Comparison of ENCODE assay signal across 1 cellular context in genomic region chr19:29811125-29812079, GRCh38.
A peak's percentile ranks its signal among the peaks of the same experiment; 100 is the strongest.
TF ChIP-seq lines count a peak whose summit lies in the region.

Gene CCNE1, plus strand, starts transcription at chr19:29811991. Its CDS starts 565 bp downstream, at chr19:29812556.

TF ChIP-seq in GM12878, 131 proteins besides CTCF, POLR2A, EP300 and RAD21 (continued from another document and continues in another):
- no peak for TF ChIP-seq PBX3 (IDR thresholded peaks at IDR 0.05; ENCODE audit: insufficient replicate concordance, low read depth, low read length)
- no peak for TF ChIP-seq RCOR1 (conservative IDR thresholded peaks at IDR 0.05; ENCODE audit: low read depth, low read length)
- TF ChIP-seq MEF2B (IDR thresholded peaks at IDR 0.05; ENCODE audit: partially characterized antibody, poor library complexity, severe bottlenecking): no peak
- no peak for TF ChIP-seq KLF5 (IDR thresholded peaks at IDR 0.05; ENCODE audit: partially characterized antibody)
- 0 out of 2 replicates have a peak, but pooled peaks have one; percentile 30 for TF ChIP-seq RELB (IDR thresholded peaks at IDR 0.05; ENCODE audit: low read depth)
- TF ChIP-seq CBFB (IDR thresholded peaks at IDR 0.05; ENCODE audit: low read depth): peak; percentile 57; the same call in 1 of the 2 replicates
- peak; percentile 74 for TF ChIP-seq ZNF24 (IDR thresholded peaks at IDR 0.05)
- TF ChIP-seq STAT3 (IDR thresholded peaks at IDR 0.05; ENCODE audit: low read depth, low read length): no peak
- peak; percentile 70; the same call in 1 of the 2 replicates for TF ChIP-seq DPF2 (IDR thresholded peaks at IDR 0.05)
- TF ChIP-seq NR2C2 (IDR thresholded peaks at IDR 0.05; ENCODE audit: borderline replicate concordance, control insufficient read depth, insufficient read length, low read depth): no peak
- TF ChIP-seq IRF5 (IDR thresholded peaks at IDR 0.05; ENCODE audit: borderline replicate concordance): no peak
- TF ChIP-seq HDAC6 (IDR thresholded peaks at IDR 0.05; ENCODE audit: unreplicated experiment): no peak
- TF ChIP-seq YBX1 (IDR thresholded peaks at IDR 0.05): no peak
- peak; percentile 24 for TF ChIP-seq RELA (IDR thresholded peaks at IDR 0.05; ENCODE audit: borderline replicate concordance, partially characterized antibody)
- TF ChIP-seq ZBED1 (IDR thresholded peaks at IDR 0.05; ENCODE audit: borderline replicate concordance): no peak
- no peak for TF ChIP-seq MEF2A (IDR thresholded peaks at IDR 0.05; ENCODE audit: insufficient read depth, low read depth, low read length)
- TF ChIP-seq GABPA (IDR thresholded peaks at IDR 0.05; ENCODE audit: low read depth): no peak
- peak; percentile 66; the same call in 1 of the 2 replicates for TF ChIP-seq PAX5 (IDR thresholded peaks at IDR 0.05; ENCODE audit: borderline replicate concordance, low read depth, low read length)
- no peak for TF ChIP-seq ZNF384 (IDR thresholded peaks at IDR 0.05; ENCODE audit: borderline replicate concordance, low read depth, low read length)
- TF ChIP-seq KAT2A (conservative IDR thresholded peaks at IDR 0.05; ENCODE audit: control insufficient read depth, low read depth, low read length): no peak
- TF ChIP-seq SMAD1 (IDR thresholded peaks at IDR 0.05; ENCODE audit: low read depth, partially characterized antibody): no peak
- no peak; the same call in none of the 2 replicates for TF ChIP-seq MXI1 (IDR thresholded peaks at IDR 0.05; ENCODE audit: low read depth, low read length)
- TF ChIP-seq USF1 (IDR thresholded peaks at IDR 0.05; ENCODE audit: borderline replicate concordance, extremely low read length, insufficient read depth, low read depth, low read length): no peak
- TF ChIP-seq SUZ12 (IDR thresholded peaks at IDR 0.05; ENCODE audit: unreplicated experiment): no peak
- TF ChIP-seq BCL3 (IDR thresholded peaks at IDR 0.05; ENCODE audit: borderline replicate concordance, insufficient read depth, low read depth, low read length, poor library complexity, severe bottlenecking): peak; percentile 57
- no peak for TF ChIP-seq TAF1 (IDR thresholded peaks at IDR 0.05; ENCODE audit: borderline replicate concordance, low read depth, low read length)
- no peak for TF ChIP-seq E4F1 (IDR thresholded peaks at IDR 0.05; ENCODE audit: borderline replicate concordance, partially characterized antibody)
- peak; percentile 64; the same call in 1 of the 2 replicates for TF ChIP-seq FOXK2 (IDR thresholded peaks at IDR 0.05)
- TF ChIP-seq SRF (IDR thresholded peaks at IDR 0.05; ENCODE audit: low read depth in 2 of 2, low read length in 2 of 2): no peak
- no peak for TF ChIP-seq ZZZ3 (IDR thresholded peaks at IDR 0.05; ENCODE audit: control insufficient read depth, insufficient read length, low read depth)
- peak; percentile 53; the same call in 1 of the 2 replicates for TF ChIP-seq LARP7 (IDR thresholded peaks at IDR 0.05)
- no peak for TF ChIP-seq CHD2 (IDR thresholded peaks at IDR 0.05; ENCODE audit: borderline replicate concordance, low read depth, low read length)
- no peak for TF ChIP-seq MTA2 (IDR thresholded peaks at IDR 0.05; ENCODE audit: low read depth)
- peak; percentile 18; the same call in 1 of the 2 replicates for TF ChIP-seq CREB1 (IDR thresholded peaks at IDR 0.05; ENCODE audit: low read depth)
- TF ChIP-seq E2F8 (IDR thresholded peaks at IDR 0.05; ENCODE audit: low read depth, partially characterized antibody): no peak
- no peak for TF ChIP-seq TCF12 (IDR thresholded peaks at IDR 0.05; ENCODE audit: low read depth, low read length)
- TF ChIP-seq CUX1 (IDR thresholded peaks at IDR 0.05; ENCODE audit: insufficient replicate concordance, low read depth, low read length): no peak
- peak; percentile 90 for TF ChIP-seq NR2F1 (conservative IDR thresholded peaks at IDR 0.05)
- peak in 1 of 2 experiments; percentile 71; a peak in 2 of 3 replicates for TF ChIP-seq EGR1 (IDR thresholded peaks at IDR 0.05; ENCODE audit: borderline replicate concordance in 1 of 2, low read depth in 2 of 2, low read length in 2 of 2)
- TF ChIP-seq E2F4 (IDR thresholded peaks at IDR 0.05; ENCODE audit: low read depth, low read length): peak; percentile 89
